Comparison of ENCODE assay signal across 26 cellular contexts in the genomic region with DNA sequence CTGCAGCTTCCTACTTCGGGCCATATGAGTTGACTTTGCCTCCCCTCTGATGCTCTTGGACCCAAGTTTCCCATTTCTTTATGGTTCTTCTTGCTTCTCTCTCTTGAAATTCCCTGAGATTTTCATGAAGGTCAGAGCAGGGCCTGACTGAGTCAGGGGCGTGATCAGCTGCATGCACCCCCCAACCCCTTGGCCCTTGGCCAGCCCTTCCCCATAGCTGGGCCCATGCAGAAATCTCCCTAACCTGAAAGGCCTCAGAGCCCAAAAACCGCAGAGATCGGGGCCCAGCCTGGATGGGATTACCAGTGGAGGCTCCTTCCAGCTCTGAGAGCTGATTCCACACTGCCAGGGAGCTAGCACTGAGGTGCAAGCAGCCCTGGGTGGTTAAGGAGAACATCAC.
A peak's percentile ranks its signal among the peaks of the same experiment; 100 is the strongest.
DNase-seq lines count a peak whose midpoint lies in the region; ATAC-seq, FAIRE-seq and TF ChIP-seq lines count a peak whose summit lies in the region.
"Had no signal": no experiment of that assay in that cellular context is flagged by ENCODE, and none has a peak within 500 bp of the region (broad histone marks: within the 10 kb centered on the region; RNA-seq: fewer than 3 reads in every experiment).

No MANE protein-coding gene starts in this region.

- H2AFZ ChIP-seq in H1 (ENCODE audit: low read length): no peak overlapping the region

- peaks cover 3 to 5% of the 10 kb centered on the region in 2 experiments for H4K20me1 ChIP-seq in H1 (replicated peaks in 1 of 2; ENCODE audit: control insufficient read depth in 1 of 2, insufficient read depth in 2 of 2, low read length in 2 of 2)

- no peak overlapping the region for H2BK5ac ChIP-seq in H1 (ENCODE audit: low read depth, low read length)

- no peaks in the 10 kb centered on the region for H3K36me3 Mint-ChIP-seq in nephron progenitor cell (ENCODE audit: low read depth)
- no peaks in the 10 kb centered on the region for H3K36me3 Mint-ChIP-seq in progenitor cell of endocrine pancreas (ENCODE audit: insufficient read depth)
- no peaks in the 10 kb centered on the region for H3K36me3 Mint-ChIP-seq in activated T-helper 17 cell treated with anti-CD3 and anti-CD28 coated beads, Interleukin-2, amount 50 U/mL, for 72 hours (ENCODE audit: low read depth)
- H3K36me3 Mint-ChIP-seq in natural killer cell: no peaks in the 10 kb centered on the region
- H3K36me3 Mint-ChIP-seq: CD14-positive monocyte; CD4-positive, alpha-beta memory T cell; CD4-positive, CD25-positive, alpha-beta regulatory T cell; CD8-positive, alpha-beta memory T cell had no signal

- no peak for TF ChIP-seq EP300 in H1 (IDR thresholded peaks at IDR 0.05; ENCODE audit: borderline replicate concordance in 1 of 2, low read depth in 2 of 2, low read length in 2 of 2)

- peak overlapping the region; percentile 5 for H3K27ac Mint-ChIP-seq in nephron progenitor cell
- H3K27ac Mint-ChIP-seq in progenitor cell of endocrine pancreas: peak overlapping the region; percentile 0
- H3K27ac Mint-ChIP-seq in activated T-helper 17 cell treated with anti-CD3 and anti-CD28 coated beads, Interleukin-2, amount 50 U/mL, for 72 hours: no peak overlapping the region
- no peak overlapping the region for H3K27ac Mint-ChIP-seq in natural killer cell
- H3K27ac Mint-ChIP-seq: CD4-positive, CD25-positive, alpha-beta regulatory T cell; CD8-positive, alpha-beta memory T cell had no signal

- DNase-seq in H1 (ENCODE audit: low read depth in 1 of 2, low spot score in 2 of 2) (no peak), nephron progenitor cell (no peak), progenitor cell of endocrine pancreas (ENCODE audit: low spot score, unreplicated experiment) (no peak), aorta (peak; percentile 11 to 62), anterior cingulate cortex (lab: John Stamatoyannopoulos, UW) (no peak), natural killer cell (no peak), DMS153 treated with DMSO at 0.1 percent for 48 hours (lab: John Stamatoyannopoulos, UW; ENCODE audit: unreplicated experiment) (no peak)
- DNase-seq: 8988T; ACHN; BE2C; C1 segment of cervical spinal cord; CD4-positive, CD25-positive, alpha-beta regulatory T cell; CD8-positive, alpha-beta memory T cell; COR-L47; DMS 273 treated with DMSO at 0.1 percent for 48 hours; DMS153; DMS79 treated with DMSO at 0.1 percent for 48 hours; GF-D8 had no signal

- H4K8ac ChIP-seq in H1 (ENCODE audit: extremely low read depth, insufficient read depth, low read length): no peak overlapping the region

- TF ChIP-seq CTCF in H1 (IDR thresholded peaks at IDR 0.05; ENCODE audit: control extremely low read depth in 1 of 3, insufficient read depth in 1 of 3, low read depth in 1 of 3, low read length in 3 of 3) (no peak), nephron progenitor cell (IDR thresholded peaks at IDR 0.05) (no peak), progenitor cell of endocrine pancreas (IDR thresholded peaks at IDR 0.05; ENCODE audit: unreplicated experiment) (no peak), natural killer cell (IDR thresholded peaks at IDR 0.05) (no peak)

- no peak for TF ChIP-seq POLR2A in H1 (IDR thresholded peaks at IDR 0.05; ENCODE audit: control extremely low read depth in 1 of 2, low read depth in 2 of 2, low read length in 2 of 2)

- H3K9me3 Mint-ChIP-seq in nephron progenitor cell (no peaks in the 10 kb centered on the region), progenitor cell of endocrine pancreas (ENCODE audit: low read depth) (no peaks in the 10 kb centered on the region), natural killer cell (no peaks in the 10 kb centered on the region)
- H3K9me3 Mint-ChIP-seq in activated T-helper 17 cell treated with anti-CD3 and anti-CD28 coated beads, Interleukin-2, amount 50 U/mL, for 72 hours: no peaks in the 10 kb centered on the region
- H3K9me3 Mint-ChIP-seq: CD14-positive monocyte; CD4-positive, alpha-beta memory T cell had no signal

- H3K27me3 ChIP-seq in H1 (replicated peaks in 1 of 4; ENCODE audit: control insufficient read depth in 3 of 4, extremely low read depth in 1 of 4, insufficient read depth in 3 of 4, low read length in 3 of 4) (no peaks in the 10 kb centered on the region), aorta (ENCODE audit: control insufficient read depth in 1 of 2, insufficient read depth in 2 of 2, low read length in 1 of 2) (no peaks in the 10 kb centered on the region)
- H3K27me3 ChIP-seq: BE2C, BLaER1 had no signal

- no peak overlapping the region for H2BK20ac ChIP-seq in H1 (ENCODE audit: low read length)

- ATAC-seq in aorta (ENCODE audit: low FRiP score): no peak
- no peak for ATAC-seq in activated T-helper 17 cell treated with anti-CD3 and anti-CD28 coated beads, Interleukin-2, amount 50 U/mL, for 72 hours (replicated peaks)
- ATAC-seq in natural killer cell: no peak

- no peak overlapping the region for H3K14ac ChIP-seq in H1 (ENCODE audit: insufficient read length)

- H2BK120ac ChIP-seq in H1 (replicated peaks; ENCODE audit: low read depth, low read length): no peak overlapping the region

- no peak overlapping the region for H3K4me2 ChIP-seq in H1 (ENCODE audit: insufficient read depth in 1 of 2, low read depth in 2 of 2, low read length in 2 of 2)
- H3K4me2 ChIP-seq: BLaER1 had no signal

- no peak overlapping the region for H3K4me3 ChIP-seq in H1 (ENCODE audit: extremely low read depth in 1 of 4, insufficient read depth in 2 of 4, low read depth in 3 of 4, low read length in 4 of 4)
- no peak overlapping the region for H3K4me3 ChIP-seq in aorta (ENCODE audit: low read length in 2 of 2)
- H3K4me3 ChIP-seq: BLaER1 had no signal

- intact Hi-C loops in aorta (cut with DNase I): no loop called here
- intact Hi-C loops in natural killer cell (cut with micrococcal nuclease): no loop called here

- H3K4ac ChIP-seq in H1 (replicated peaks; ENCODE audit: insufficient read length, low read depth, low read length): no peak overlapping the region

- H3K18ac ChIP-seq in H1 (ENCODE audit: extremely low read depth, low read length): no peak overlapping the region

- no peak overlapping the region for H3K4me3 Mint-ChIP-seq in nephron progenitor cell
- H3K4me3 Mint-ChIP-seq in progenitor cell of endocrine pancreas (ENCODE audit: low read depth): no peak overlapping the region
- H3K4me3 Mint-ChIP-seq in activated T-helper 17 cell treated with anti-CD3 and anti-CD28 coated beads, Interleukin-2, amount 50 U/mL, for 72 hours: no peak overlapping the region
- no peak overlapping the region for H3K4me3 Mint-ChIP-seq in natural killer cell
- H3K4me3 Mint-ChIP-seq: CD14-positive monocyte; CD4-positive, alpha-beta memory T cell; CD4-positive, CD25-positive, alpha-beta regulatory T cell; CD8-positive, alpha-beta memory T cell had no signal

- H3K79me2 ChIP-seq in H1 (ENCODE audit: control insufficient read depth in 1 of 2, insufficient read depth in 2 of 2, low read length in 2 of 2): peaks cover 0 to 3% of the 10 kb centered on the region in 2 experiments; a peak in 1 of 4 replicates

- H3K4me1 Mint-ChIP-seq in nephron progenitor cell: peaks cover 74% of the 10 kb centered on the region
- peaks cover 23% of the 10 kb centered on the region for H3K4me1 Mint-ChIP-seq in progenitor cell of endocrine pancreas (ENCODE audit: low read depth)
- no peaks in the 10 kb centered on the region for H3K4me1 Mint-ChIP-seq in activated T-helper 17 cell treated with anti-CD3 and anti-CD28 coated beads, Interleukin-2, amount 50 U/mL, for 72 hours
- H3K4me1 Mint-ChIP-seq in natural killer cell: no peaks in the 10 kb centered on the region
- H3K4me1 Mint-ChIP-seq: CD4-positive, alpha-beta memory T cell; CD8-positive, alpha-beta memory T cell had no signal

- CTCF ChIA-PET in H1 (lab: Charles Lee; ENCODE audit: partially characterized antibody): interaction anchor here (1.1 to 2.5 kb wide), 4 partner anchors 17 to 109 kb away, joined by 3 to 9 read pairs (median 5); no protein-coding TSS in a partner anchor

- no peak overlapping the region for H4K5ac ChIP-seq in H1 (ENCODE audit: insufficient read length, low read depth, low read length)

- H3K27ac ChIP-seq in H1 (ENCODE audit: low read depth, low read length): no peak overlapping the region
- no peak overlapping the region for H3K27ac ChIP-seq in aorta (ENCODE audit: low read depth in 1 of 2, low read length in 2 of 2)
- H3K27ac ChIP-seq: BLaER1 had no signal

- H3K9me3 ChIP-seq in H1 (ENCODE audit: insufficient read depth in 2 of 2, low read depth in 1 of 2, low read length in 1 of 2) (no peaks in the 10 kb centered on the region), aorta (ENCODE audit: control insufficient read depth, low read length) (no peaks in the 10 kb centered on the region)
- H3K9me3 ChIP-seq: BE2C, BLaER1 had no signal

- POLR2A ChIA-PET in H1 (lab: Charles Lee; ENCODE audit: partially characterized antibody): no interaction called here

- 0 out of 2 replicates have a peak, but pooled peaks cover 2% of the 10 kb centered on the region for H3K23me2 ChIP-seq in H1 (ENCODE audit: low read depth, low read length)

- 83% methylated on average over 4 of the region's 4 CpGs; no CpG with 5 or more reads in 1 of the 2 experiments for WGBS in H1 (ENCODE audit: extremely low coverage in 1 of 2, insufficient coverage in 1 of 2, insufficient read length in 1 of 2, insufficient replicate concordance in 2 of 2, low coverage in 1 of 2, low lambda C conversion rate in 2 of 2, missing lambda C conversion rate in 1 of 2), 2 experiments
- 71 to 84% methylated on average over 4 of the region's 4 CpGs for WGBS in aorta, 2 donors

- peaks cover 3% of the 10 kb centered on the region for H3K27me3 Mint-ChIP-seq in nephron progenitor cell (ENCODE audit: low read depth, poor library complexity)
- no peaks in the 10 kb centered on the region for H3K27me3 Mint-ChIP-seq in progenitor cell of endocrine pancreas
- H3K27me3 Mint-ChIP-seq in activated T-helper 17 cell treated with anti-CD3 and anti-CD28 coated beads, Interleukin-2, amount 50 U/mL, for 72 hours: no peaks in the 10 kb centered on the region
- H3K27me3 Mint-ChIP-seq in natural killer cell (ENCODE audit: low read depth in 2 of 2): peaks cover 0 to 14% of the 10 kb centered on the region in 2 donors

- H3K36me3 ChIP-seq in H1 (ENCODE audit: control insufficient read depth in 2 of 4, insufficient read depth in 4 of 4, low read length in 3 of 4) (no peaks in the 10 kb centered on the region), aorta (ENCODE audit: control insufficient read depth in 1 of 2, insufficient read depth in 2 of 2, low read length in 1 of 2) (no peaks in the 10 kb centered on the region)
- H3K36me3 ChIP-seq: BE2C, BLaER1 had no signal

- peaks cover 4 to 20% (median 12%) of the 10 kb centered on the region in 4 experiments for H3K4me1 ChIP-seq in H1 (replicated peaks in 1 of 4; ENCODE audit: control insufficient read depth in 3 of 4, insufficient read depth in 4 of 4, low read length in 3 of 4)
- H3K4me1 ChIP-seq in aorta (ENCODE audit: control insufficient read depth in 1 of 2, insufficient read depth in 2 of 2, low read length in 2 of 2): no peaks in the 10 kb centered on the region

- no peak overlapping the region for H3K9ac ChIP-seq in H1 (replicated peaks in 1 of 4; ENCODE audit: extremely low read depth in 1 of 4, low read depth in 3 of 4, low read length in 3 of 4)
- H3K9ac ChIP-seq: BLaER1 had no signal

- 0 out of 2 replicates have a peak overlapping the region, but pooled peaks have one; percentile 19 for H2BK12ac ChIP-seq in H1 (ENCODE audit: low read depth, low read length)

- TF ChIP-seq RAD21 in H1 (IDR thresholded peaks at IDR 0.05 in 1 of 2, conservative IDR thresholded peaks at IDR 0.05 in 1 of 2; ENCODE audit: low read depth in 2 of 2, low read length in 2 of 2): no peak

- no peak overlapping the region for H3K56ac ChIP-seq in H1 (replicated peaks; ENCODE audit: insufficient read length, low read depth, low read length)

- 0 out of 2 replicates have a peak, but pooled peaks cover 7% of the 10 kb centered on the region for H3K79me1 ChIP-seq in H1 (ENCODE audit: low read depth, low read length)

- no peak overlapping the region for H4K91ac ChIP-seq in H1 (replicated peaks; ENCODE audit: insufficient read length, low read length)

- H3K23ac ChIP-seq in H1 (ENCODE audit: insufficient read length): no peak overlapping the region

- H2AK5ac ChIP-seq in H1 (ENCODE audit: low read depth, low read length): no peak overlapping the region

- no peak overlapping the region for H2BK15ac ChIP-seq in H1 (ENCODE audit: low read length)

- no peak for FAIRE-seq in H1 (lab: Jason Lieb, UNC)
- FAIRE-seq: A204.1, G401.6, GM12891, GM19239 had no signal

Comparison
In these comparisons a context has a peak if more than half of its experiments do, and no peak if none do; other contexts are left out.
1. DNase-seq: peak in aorta (2 of 2); none in H1 (0 of 2), nephron progenitor cell (single experiment), progenitor cell of endocrine pancreas (single experiment), anterior cingulate cortex (0 of 58), natural killer cell (single experiment) and DMS153 treated with DMSO at 0.1 percent for 48 hours (single experiment).
2. H3K27ac Mint-ChIP-seq: peak in nephron progenitor cell (single experiment) and progenitor cell of endocrine pancreas (single experiment); none in activated T-helper 17 cell treated with anti-CD3 and anti-CD28 coated beads, Interleukin-2, amount 50 U/mL, for 72 hours (single experiment) and natural killer cell (0 of 2).